Comparison of ENCODE assay signal across 23 cellular contexts in the genomic region with DNA sequence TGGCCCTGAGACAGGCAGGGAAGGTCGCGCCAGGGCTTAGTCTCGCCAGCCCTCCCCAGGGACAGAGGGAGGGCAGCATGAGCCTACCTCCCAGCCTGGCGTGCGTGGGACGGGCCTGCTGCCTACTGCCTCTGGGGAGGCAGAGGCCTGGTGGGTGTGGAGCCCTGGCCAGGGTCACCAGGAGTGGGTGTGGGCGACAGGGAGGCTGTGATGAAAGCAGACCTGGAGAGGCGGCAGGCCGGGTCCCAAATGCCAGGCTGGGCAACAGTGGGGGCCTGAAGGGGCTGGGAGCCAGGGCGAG. TPM values are rescaled to one million over a fixed set of nuclear protein-coding genes. Genes with fewer than 3 reads are reported as not detected.
A peak's percentile ranks its signal among the peaks of the same experiment; 100 is the strongest.
DNase-seq lines count a peak whose midpoint lies in the region; ATAC-seq, FAIRE-seq and TF ChIP-seq lines count a peak whose summit lies in the region.
"Had no signal": no experiment of that assay in that cellular context is flagged by ENCODE, and none has a peak within 500 bp of the region (broad histone marks: within the 10 kb centered on the region; RNA-seq: fewer than 3 reads in every experiment).

No MANE protein-coding gene starts in this region.

- peaks cover 28 to 38% of the 10 kb centered on the region in 2 experiments; a peak in 4 of 5 replicates for H3K36me3 ChIP-seq in HepG2 (replicated peaks in 1 of 2; ENCODE audit: control insufficient read depth in 1 of 2, insufficient read depth in 2 of 2, low read length in 2 of 2)
- peaks cover 0 to 5% (median 0%) of the 10 kb centered on the region in 4 donors for H3K36me3 ChIP-seq in right lobe of liver
- peaks cover 87% of the 10 kb centered on the region; the same call in 2 of the 3 replicates for H3K36me3 ChIP-seq in K562 (ENCODE audit: control insufficient read depth, insufficient read depth, low read length)
- H3K36me3 ChIP-seq in osteoblast (ENCODE audit: insufficient read depth, low read length): peaks cover 62% of the 10 kb centered on the region

- H2AFZ ChIP-seq in HepG2 (ENCODE audit: low read length) (no peak overlapping the region), K562 (ENCODE audit: low read depth, low read length) (no peak overlapping the region), osteoblast (ENCODE audit: low read length) (no peak overlapping the region)
- H2AFZ ChIP-seq: GM23248 had no signal

- H3K4me1 Mint-ChIP-seq in mesothelial cell of epicardium: peaks cover 8% of the 10 kb centered on the region
- H3K4me1 Mint-ChIP-seq: CD4-positive, CD25-positive, alpha-beta regulatory T cell had no signal

- H3K4me1 ChIP-seq in HepG2 (ENCODE audit: insufficient read depth, low read length): no peaks in the 10 kb centered on the region
- no peaks in the 10 kb centered on the region for H3K4me1 ChIP-seq in right lobe of liver
- peaks cover 0 to 5% of the 10 kb centered on the region in 2 experiments; a peak in 2 of 5 replicates for H3K4me1 ChIP-seq in K562 (replicated peaks in 1 of 2; ENCODE audit: control insufficient read depth in 2 of 2, insufficient read depth in 2 of 2, low read length in 2 of 2)
- H3K4me1 ChIP-seq in osteoblast (ENCODE audit: insufficient read depth, low read length): peaks cover 7% of the 10 kb centered on the region

- 98% methylated on average over 10 of the region's 10 CpGs for WGBS in HepG2 (ENCODE audit: low lambda C conversion rate)
- WGBS in right lobe of liver (ENCODE audit: insufficient coverage, low coverage, low lambda C conversion rate, missing lambda C conversion rate): 80% methylated on average over 1 of the region's 10 CpGs
- 91% methylated on average over 4 of the region's 10 CpGs for WGBS in K562 (ENCODE audit: insufficient coverage, low coverage, missing lambda C conversion rate)

- no peak overlapping the region for H3K4me3 Mint-ChIP-seq in mesothelial cell of epicardium
- H3K4me3 Mint-ChIP-seq: B cell; CD4-positive, CD25-positive, alpha-beta regulatory T cell had no signal

- CTCF ChIA-PET in HepG2 (lab: Yijun Ruan, JAX; ENCODE audit: low intra/inter-chr PET ratio, low total read pairs): no interaction called here
- CTCF ChIA-PET in K562 (lab: Yijun Ruan, JAX; ENCODE audit: low intra/inter-chr PET ratio): no interaction called here

- H3K27me3 ChIP-seq in HepG2 (ENCODE audit: control insufficient read depth in 1 of 2, insufficient read depth in 2 of 2, low read length in 2 of 2) (no peaks in the 10 kb centered on the region; a peak in 1 of 5 replicates), right lobe of liver (no peaks in the 10 kb centered on the region), K562 (ENCODE audit: control insufficient read depth in 2 of 2, insufficient read depth in 2 of 2, low read length in 2 of 2) (no peaks in the 10 kb centered on the region), osteoblast (ENCODE audit: insufficient read depth, low read length) (no peaks in the 10 kb centered on the region)

- intact Hi-C loops in HepG2 (cut with micrococcal nuclease; ENCODE audit: unreplicated experiment) (no loop called here), right lobe of liver (cut with DNase I) (no loop called here), K562 (cut with micrococcal nuclease) (no loop called here)

- TF ChIP-seq EP300 in HepG2 (IDR thresholded peaks at IDR 0.05; ENCODE audit: low read depth in 2 of 2, low read length in 2 of 2) (no peak), HepG2 (CRISPR knock-in tag; IDR thresholded peaks at IDR 0.05; ENCODE audit: borderline replicate concordance) (no peak), K562 (IDR thresholded peaks at IDR 0.05; ENCODE audit: low read length) (no peak)

- H3K9me3 Mint-ChIP-seq in mesothelial cell of epicardium: no peaks in the 10 kb centered on the region
- H3K9me3 Mint-ChIP-seq: CD4-positive, CD25-positive, alpha-beta regulatory T cell had no signal

- in situ Hi-C loops in HepG2 (cut with HindIII; ENCODE audit: extremely low pct_ligation_motif_present, low pct_unique_long_range_greater_than_20kb) (no loop called here), K562 (cut with MboI) (no loop called here)

- BruUV-seq in HepG2 (replicated peaks; lab: Mats Ljungman, UMichigan) (no TSS peak), K562 (replicated peaks; lab: Mats Ljungman, UMichigan) (no TSS peak)

- no peak overlapping the region for H3K27ac Mint-ChIP-seq in mesothelial cell of epicardium
- H3K27ac Mint-ChIP-seq: B cell; CD4-positive, CD25-positive, alpha-beta regulatory T cell had no signal

- H3K27ac ChIP-seq in HepG2 (ENCODE audit: extremely low read length, insufficient read depth, low read length) (no peak overlapping the region), right lobe of liver (no peak overlapping the region), K562 (ENCODE audit: extremely low read depth, low read depth, low read length) (no peak overlapping the region), osteoblast (ENCODE audit: low read depth, low read length) (no peak overlapping the region), substantia nigra (ENCODE audit: low read depth, low read length, poor library complexity, severe bottlenecking) (no peak overlapping the region)
- H3K27ac ChIP-seq: 22Rv1, GM23248, KMS-11, RWPE1 had no signal

- H3K4me2 ChIP-seq in HepG2 (ENCODE audit: low read depth, low read length) (no peak overlapping the region), K562 (ENCODE audit: insufficient read depth, low read length) (no peak overlapping the region), osteoblast (ENCODE audit: insufficient read depth, low read length) (no peak overlapping the region)
- H3K4me2 ChIP-seq: KMS-11 had no signal

- DNase-seq in HepG2 (ENCODE audit: low spot score): no peak
- no peak for DNase-seq in right lobe of liver
- no peak for DNase-seq in K562 (ENCODE audit: extremely low read depth in 1 of 4, low spot score in 3 of 4)
- peak; percentile 89 for DNase-seq in osteoblast (ENCODE audit: insufficient read length, low spot score, missing footprints)
- DNase-seq in mesothelial cell of epicardium (ENCODE audit: low spot score in 2 of 2, unreplicated experiment in 2 of 2): no peak
- DNase-seq in substantia nigra (lab: John Stamatoyannopoulos, UW): no peak
- DNase-seq in DMS53 (lab: John Stamatoyannopoulos, UW): no peak
- no peak for DNase-seq in SIG-M5 (lab: John Stamatoyannopoulos, UW)
- DNase-seq: CD4-positive, CD25-positive, alpha-beta regulatory T cell; GM23248; IMR-90; NCI-H1048; NCI-H1694; NCI-H2029 treated with DMSO at 0.1 percent for 48 hours; NCI-H526 treated with DMSO at 0.1 percent for 48 hours; SHP77 had no signal

- ATAC-seq in HepG2 (no peak), right lobe of liver (no peak), K562 (no peak)
- ATAC-seq: Panc1 had no signal

- H3K36me3 Mint-ChIP-seq in mesothelial cell of epicardium: peaks cover 13% of the 10 kb centered on the region

- H3K9me3 ChIP-seq in HepG2 (ENCODE audit: low read length): no peaks in the 10 kb centered on the region
- no peaks in the 10 kb centered on the region for H3K9me3 ChIP-seq in right lobe of liver
- no peaks in the 10 kb centered on the region for H3K9me3 ChIP-seq in K562 (replicated peaks; ENCODE audit: control insufficient read depth, insufficient read depth, low read depth, low read length)
- H3K9me3 ChIP-seq in osteoblast (ENCODE audit: low read depth, low read length): no peaks in the 10 kb centered on the region

- no peak overlapping the region for H3K9ac ChIP-seq in HepG2 (ENCODE audit: insufficient read depth, low read depth, low read length)
- H3K9ac ChIP-seq in K562 (ENCODE audit: insufficient read depth in 1 of 2, low read depth in 2 of 2, low read length in 2 of 2): no peak overlapping the region
- H3K9ac ChIP-seq: GM23248, KMS-11 had no signal

- FAIRE-seq in HepG2 (lab: Jason Lieb, UNC): no peak
- no peak for FAIRE-seq in K562 (lab: Jason Lieb, UNC)
- FAIRE-seq: D721Med, HTR-8/SVneo had no signal

- H3K27me3 Mint-ChIP-seq in mesothelial cell of epicardium (ENCODE audit: low read depth): no peaks in the 10 kb centered on the region
- H3K27me3 Mint-ChIP-seq: B cell; CD4-positive, CD25-positive, alpha-beta regulatory T cell had no signal

- POLR2A ChIA-PET in HepG2 (lab: Yijun Ruan, JAX) (no interaction called here), K562 (lab: Yijun Ruan, JAX) (interaction anchor here (0.6 kb wide), 1 partner anchor 108 kb away, joined by 3 read pairs; no protein-coding TSS in a partner anchor)

- TF ChIP-seq POLR2A in HepG2 (IDR thresholded peaks at IDR 0.05; ENCODE audit: insufficient read depth in 1 of 2, low read depth in 2 of 2, low read length in 2 of 2) (no peak), right lobe of liver (IDR thresholded peaks at IDR 0.05) (no peak), K562 (conservative IDR thresholded peaks at IDR 0.05) (no peak)

- H3K79me2 ChIP-seq in HepG2 (ENCODE audit: insufficient read depth, low read length) (no peaks in the 10 kb centered on the region), K562 (ENCODE audit: control insufficient read depth, insufficient read depth, low read length) (no peaks in the 10 kb centered on the region), osteoblast (ENCODE audit: insufficient read depth, low read length) (peaks cover 12% of the 10 kb centered on the region)

- TF ChIP-seq RAD21 in HepG2 (CRISPR knock-in tag; IDR thresholded peaks at IDR 0.05) (no peak), K562 (CRISPR knock-in tag; conservative IDR thresholded peaks at IDR 0.05 in 1 of 2, IDR thresholded peaks at IDR 0.05 in 1 of 2) (no peak)

- no peaks in the 10 kb centered on the region for H4K20me1 ChIP-seq in HepG2 (ENCODE audit: insufficient read depth, low read length)
- H4K20me1 ChIP-seq in K562 (replicated peaks; ENCODE audit: control insufficient read depth, insufficient read depth, low read length): no peaks in the 10 kb centered on the region
- peaks cover 29% of the 10 kb centered on the region for H4K20me1 ChIP-seq in osteoblast (ENCODE audit: insufficient read depth, low read length)

- H3K4me3 ChIP-seq in HepG2 (replicated peaks in 1 of 3; ENCODE audit: insufficient read depth in 1 of 3, low read depth in 2 of 3, low read length in 3 of 3) (no peak overlapping the region), right lobe of liver (no peak overlapping the region), K562 (no peak overlapping the region), osteoblast (ENCODE audit: insufficient read depth, low read length) (no peak overlapping the region)
- H3K4me3 ChIP-seq: GM23248 had no signal

- TF ChIP-seq CTCF in HepG2 (CRISPR knock-in tag; IDR thresholded peaks at IDR 0.05): no peak
- no peak for TF ChIP-seq CTCF in right lobe of liver (IDR thresholded peaks at IDR 0.05)
- no peak for TF ChIP-seq CTCF in K562 (IDR thresholded peaks at IDR 0.05 in 2 of 3, conservative IDR thresholded peaks at IDR 0.05 in 1 of 3; ENCODE audit: insufficient read depth in 2 of 3, low read depth in 1 of 3, low read length in 3 of 3)
- no peak for TF ChIP-seq CTCF in osteoblast (IDR thresholded peaks at IDR 0.05; ENCODE audit: extremely low read depth, low read depth, low read length)
- no peak for TF ChIP-seq CTCF in mesothelial cell of epicardium (IDR thresholded peaks at IDR 0.05; ENCODE audit: unreplicated experiment)

- no peaks in the 10 kb centered on the region for H3K9me1 ChIP-seq in K562 (ENCODE audit: control insufficient read depth, insufficient read depth, low read length)

RNA-seq across cellular contexts. Expression of gene PLXNA1, which starts 33.1 kb away (rescaled TPM):
- total RNA-seq in HepG2 (2016; rRNA removed; fragmentation: Illumina TruSeq; extraction: Trizol) (8.5 and 16.6 TPM in 2 replicates), right lobe of liver (1 to 10 TPM; 2.0 to 8.7 (median 5.6) TPM), K562 (2014; rRNA removed) (25.7 and 29.7 TPM in 2 replicates), K562 (2014; rRNA removed; fragmentation: Illumina TruSeq; extraction: Trizol) (11.4 and 14.0 TPM in 2 replicates), K562 (2015; rRNA removed; fragmentation: Illumina TruSeq; extraction: Trizol) (14.4 and 15.6 TPM in 2 replicates), K562 (2021) (49.3 and 59.9 TPM in 2 replicates), osteoblast (91.3 and 107 TPM in 2 replicates), mesothelial cell of epicardium (50.1 to 55.2 TPM (median 54.2 TPM) in 3 replicates)
- total RNA-seq in HepG2 (2016; cell fraction: cytosol; rRNA removed; fragmentation: Illumina TruSeq; extraction: Trizol; ENCODE audit: low read depth): 1.1 TPM in 2 replicates
- 7.0 and 17.7 TPM in 2 replicates for total RNA-seq in HepG2 (2016; cell fraction: insoluble cytoplasmic fraction; rRNA removed; fragmentation: Illumina TruSeq; extraction: Trizol)
- 4.5 and 5.2 TPM in 2 replicates for total RNA-seq in HepG2 (2016; cell fraction: membrane; rRNA removed; fragmentation: Illumina TruSeq; extraction: Trizol)
- 21.4 and 25.4 TPM in 2 replicates for total RNA-seq in HepG2 (2016; cell fraction: nucleus; rRNA removed; fragmentation: Illumina TruSeq; extraction: Trizol)
- polyA plus RNA-seq in HepG2 (2011; rRNA removed) (18.2 and 29.9 TPM in 2 replicates), K562 (2011; rRNA removed) (39.2 and 54.7 TPM in 2 replicates), K562 (2014; fragmentation: Illumina TruSeq; extraction: Trizol) (16.8 and 30.4 TPM in 2 replicates), K562 (2014; fragmentation: Nextera tagmentation; extraction: Ambion mirVana) (under 1 TPM; 0.23 to 0.35 TPM), K562 (2014; rRNA removed) (32.3 and 37.7 TPM in 2 replicates)
- 11.5 and 17.1 TPM in 2 replicates for polyA plus RNA-seq in HepG2 (2011; cell fraction: cytosol; rRNA removed)
- polyA plus RNA-seq in HepG2 (2011; cell fraction: nucleus; rRNA removed): 87.4 and 104 TPM in 2 replicates
- 12.1 and 17.5 TPM in 2 replicates for polyA plus RNA-seq in HepG2 (2012)
- 0.60 and 0.61 TPM in 2 replicates for polyA plus RNA-seq in HepG2 (2016; cell fraction: cytosol; fragmentation: Illumina TruSeq; extraction: Trizol; ENCODE audit: low read depth)
- 4.2 and 7.1 TPM in 2 replicates for polyA plus RNA-seq in HepG2 (2016; cell fraction: insoluble cytoplasmic fraction; fragmentation: Illumina TruSeq; extraction: Trizol; ENCODE audit: low read depth)
- 1.3 and 3.0 TPM in 2 replicates for polyA plus RNA-seq in HepG2 (2016; cell fraction: membrane; fragmentation: Illumina TruSeq; extraction: Trizol; ENCODE audit: low read depth)
- polyA plus RNA-seq in HepG2 (2016; cell fraction: nucleus; fragmentation: Illumina TruSeq; extraction: Trizol; ENCODE audit: insufficient read depth, low read depth): 40.0 and 50.7 TPM in 2 replicates
- 45.3 and 67.9 TPM in 2 replicates for polyA minus RNA-seq in HepG2 (2011; rRNA and poly(A)+ RNA removed; ENCODE audit: low replicate concordance)
- 16.4 and 17.6 TPM in 2 replicates for polyA minus RNA-seq in HepG2 (2011; cell fraction: cytosol; rRNA and poly(A)+ RNA removed)
- 24.8 and 26.2 TPM in 2 replicates for polyA minus RNA-seq in HepG2 (2011; cell fraction: nucleus; rRNA and poly(A)+ RNA removed)
- 126 and 340 TPM in 2 replicates for total RNA-seq in K562 (2011; cell fraction: chromatin; rRNA removed; ENCODE audit: low replicate concordance)
- total RNA-seq in K562 (2011; cell fraction: nucleolus; rRNA removed): 201 and 257 TPM in 2 replicates
- total RNA-seq in K562 (2011; cell fraction: nucleoplasm; rRNA removed): 135 and 137 TPM in 2 replicates
- polyA plus RNA-seq in K562 (2011; cell fraction: cytosol; rRNA removed): 30.3 and 79.8 TPM in 2 replicates
- 230 and 364 TPM in 2 replicates for polyA plus RNA-seq in K562 (2011; cell fraction: nucleus; rRNA removed)
- 30.0 and 54.1 TPM in 2 replicates for polyA plus RNA-seq in K562 (2012)
- 37.0 and 87.9 TPM in 2 replicates for polyA minus RNA-seq in K562 (2011; rRNA and poly(A)+ RNA removed)
- polyA minus RNA-seq in K562 (2011; cell fraction: cytosol; rRNA and poly(A)+ RNA removed): 46.9 and 52.1 TPM in 2 replicates
- polyA minus RNA-seq in K562 (2011; cell fraction: nucleus; rRNA and poly(A)+ RNA removed): 79.0 and 94.2 TPM in 2 replicates

Comparison
In these comparisons a context has a peak if more than half of its experiments do, and no peak if none do; other contexts are left out.
1. Of the 241 proteins assayed by ChIP-seq in both HepG2 and K562: peak only in HepG2: none; only in K562: POLR2G; in both: none; in neither: 240.